ENCODE assay signal across 9 cellular contexts in the genomic region with DNA sequence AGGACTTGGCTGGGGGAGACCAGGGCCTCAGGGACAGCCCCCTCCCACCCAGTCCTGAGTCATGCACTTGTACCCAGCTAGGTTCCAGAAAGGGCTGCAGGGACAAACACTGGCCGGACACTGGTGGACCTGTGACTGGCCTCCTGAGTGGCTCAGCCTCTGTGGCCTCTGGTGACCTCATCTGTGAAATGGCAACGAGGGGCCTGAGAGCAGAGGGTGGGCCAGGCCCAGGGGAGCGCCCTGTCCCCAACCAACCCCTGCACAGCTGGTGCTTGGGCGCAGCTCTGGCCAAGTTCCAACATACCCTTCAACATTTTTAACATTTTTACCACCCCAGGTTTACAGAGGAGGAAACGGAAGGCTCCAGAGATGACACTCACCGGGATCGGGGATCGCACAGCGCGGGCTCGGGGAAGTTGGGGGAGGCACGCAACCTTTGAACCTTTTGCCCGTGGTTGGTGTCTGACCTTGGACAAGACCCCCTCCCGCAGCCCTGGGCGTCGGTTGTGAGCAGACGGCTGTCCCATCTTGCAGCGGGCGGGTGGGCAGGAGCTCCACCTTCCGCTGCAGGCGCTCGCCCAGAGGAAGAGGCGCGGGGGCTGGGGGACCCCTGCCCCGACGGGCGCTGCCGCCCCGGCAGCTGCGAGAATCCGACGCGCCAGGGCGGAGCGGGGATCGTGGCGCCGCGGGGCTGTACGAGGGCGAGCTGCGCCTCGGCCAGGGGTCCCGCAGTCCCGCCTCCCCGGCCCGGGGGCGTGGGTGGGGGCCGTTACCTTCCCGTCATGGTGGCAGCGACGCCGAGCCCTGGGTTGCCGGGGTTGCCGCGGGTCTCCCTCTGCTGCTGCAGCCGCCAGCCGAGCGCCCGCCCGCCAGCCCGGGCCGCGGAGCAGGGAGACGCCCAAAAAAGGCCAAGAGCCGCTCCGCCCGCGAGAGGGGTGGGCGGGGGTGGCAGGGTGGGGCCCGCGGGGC. TPM values are rescaled to one million over a fixed set of nuclear protein-coding genes. Genes with fewer than 3 reads are reported as not detected.
DNase-seq lines count a peak whose midpoint lies in the region; FAIRE-seq and TF ChIP-seq lines count a peak whose summit lies in the region.
"Had no signal": no experiment of that assay in that cellular context is flagged by ENCODE, and none has a peak within 500 bp of the region (broad histone marks: within the 10 kb centered on the region; RNA-seq: fewer than 3 reads in every experiment).

No MANE protein-coding gene starts in this region.

- peak overlapping the region; percentile 94 for H3K27ac Mint-ChIP-seq in astrocyte (ENCODE audit: unreplicated experiment)

- peak; percentile 11 for DNase-seq in AG10803 (ENCODE audit: low read depth)
- peak; percentile 63 for DNase-seq in HuH-7 (ENCODE audit: low spot score)
- DNase-seq in astrocyte (ENCODE audit: low read depth): no peak
- no peak for DNase-seq in NCI-H1105 (lab: John Stamatoyannopoulos, UW)
- DNase-seq in GDM1 (lab: John Stamatoyannopoulos, UW): no peak
- DNase-seq in SW 1271 (lab: John Stamatoyannopoulos, UW): no peak

- H3K79me2 ChIP-seq in astrocyte (ENCODE audit: insufficient read depth, low read length): peaks cover 2% of the 10 kb centered on the region

- H3K36me3 ChIP-seq in astrocyte (ENCODE audit: insufficient read depth, low read length): no peaks in the 10 kb centered on the region
- H3K36me3 ChIP-seq: adrenal gland had no signal

- no peak for TF ChIP-seq CTCF in AG10803 (conservative IDR thresholded peaks at IDR 0.05; ENCODE audit: low read length)
- no peak for TF ChIP-seq CTCF in astrocyte (IDR thresholded peaks at IDR 0.05; ENCODE audit: insufficient read depth, low read depth, low read length)

- no peak overlapping the region for H3K27ac ChIP-seq in astrocyte (ENCODE audit: low read depth, low read length)
- peak overlapping the region in 20 of 21 experiments; percentile 12 to 87 (median 69) for H3K27ac ChIP-seq in skin epidermis

- H3K4me1 Mint-ChIP-seq in astrocyte (ENCODE audit: low read depth, unreplicated experiment): peaks cover 20% of the 10 kb centered on the region

- H3K9me3 ChIP-seq in astrocyte (ENCODE audit: insufficient read depth, low read depth, low read length) (no peaks in the 10 kb centered on the region), iPS-18c (ENCODE audit: control insufficient read depth, insufficient read depth, low read length) (no peaks in the 10 kb centered on the region)
- H3K9me3 ChIP-seq: adrenal gland had no signal

- H3K4me3 Mint-ChIP-seq in astrocyte (ENCODE audit: unreplicated experiment): peak overlapping the region; percentile 91

- H3K4me1 ChIP-seq in astrocyte (ENCODE audit: insufficient read depth, low read length): peaks cover 13% of the 10 kb centered on the region

- peaks cover 25% of the 10 kb centered on the region for H3K27me3 Mint-ChIP-seq in astrocyte (ENCODE audit: low read depth, unreplicated experiment)

- H4K20me1 ChIP-seq in astrocyte (ENCODE audit: insufficient read depth, low read length): peaks cover 7% of the 10 kb centered on the region

- no peaks in the 10 kb centered on the region for H3K9me3 Mint-ChIP-seq in astrocyte (ENCODE audit: unreplicated experiment)

- peak overlapping the region; percentile 62 for H3K9ac ChIP-seq in astrocyte (ENCODE audit: low read length)

- H3K27me3 ChIP-seq in astrocyte (ENCODE audit: insufficient read depth, low read length): peaks cover 10% of the 10 kb centered on the region

- H2AFZ ChIP-seq in astrocyte (ENCODE audit: low read depth, low read length): peak overlapping the region; percentile 66

- no peak for FAIRE-seq in astrocyte (lab: Jason Lieb, UNC)

- peaks cover 6% of the 10 kb centered on the region for H3K36me3 Mint-ChIP-seq in astrocyte (ENCODE audit: low read depth, unreplicated experiment)

- H3K4me3 ChIP-seq in AG10803 (ENCODE audit: low read length): peak overlapping the region; percentile 70
- H3K4me3 ChIP-seq in astrocyte (ENCODE audit: insufficient read depth, low read depth, low read length): peak overlapping the region; percentile 52
- peak overlapping the region; percentile 55 for H3K4me3 ChIP-seq in iPS-18c (ENCODE audit: insufficient read depth, low read depth, low read length)
- H3K4me3 ChIP-seq in skin epidermis: peak overlapping the region; percentile 19 to 54 (median 42)

- peak overlapping the region; percentile 85 for H3K4me2 ChIP-seq in astrocyte (ENCODE audit: low read length)

RNA-seq across cellular contexts. Expression of gene LIMS2, which starts 0.8 kb away (rescaled TPM):
- total RNA-seq in astrocyte: 73.3 and 75.1 TPM in 2 replicates

RNA-seq across cellular contexts. Expression of gene SFT2D3, which starts 26.8 kb away (rescaled TPM):
- total RNA-seq in astrocyte: 2.9 and 3.0 TPM in 2 replicates

RNA-seq across cellular contexts. Expression of gene GPR17, which starts 28.6 kb away (rescaled TPM):
- 0.18 TPM in 1 of 2 replicates, not detected in the other for total RNA-seq in astrocyte

Comparison
In these comparisons a context has a peak if more than half of its experiments do, and no peak if none do; other contexts are left out.
1. DNase-seq: peak in AG10803 (single experiment) and HuH-7 (single experiment); none in astrocyte (single experiment), NCI-H1105 (single experiment), GDM1 (single experiment) and SW 1271 (0 of 2).
2. Peak in every context shown above with its lines, with median percentiles within 50 percentile points of each other: H3K4me3 ChIP-seq.